Comparison of ENCODE assay signal across 5 cellular contexts in the genomic region with DNA sequence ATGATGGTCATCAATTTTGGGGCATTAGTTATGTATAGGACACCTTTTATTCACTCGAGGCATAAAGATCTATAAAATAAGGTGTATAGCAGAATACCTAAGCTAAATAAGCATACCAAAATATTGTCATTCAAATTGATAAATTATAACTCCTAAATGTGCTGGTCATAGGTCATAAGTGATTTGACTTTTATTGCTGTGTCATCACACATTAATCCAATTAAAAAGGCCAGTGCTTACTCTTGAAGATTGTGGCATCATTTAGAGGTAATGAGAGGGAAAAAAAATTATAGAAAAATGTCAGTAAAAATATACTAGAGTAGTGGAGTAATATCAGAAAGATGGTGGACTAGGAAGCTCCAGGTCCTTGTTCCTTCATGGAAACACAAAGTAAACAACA.
"Had no signal": no experiment of that assay in that cellular context is flagged by ENCODE, and none has a peak within 500 bp of the region (broad histone marks: within the 10 kb centered on the region; RNA-seq: fewer than 3 reads in every experiment).

No MANE protein-coding gene starts in this region.

- H3K9ac ChIP-seq: KMS-11 had no signal

- H3K4me2 ChIP-seq: KMS-11 had no signal

- ATAC-seq: K562 had no signal

- DNase-seq: KG1 had no signal

- H3K4me3 ChIP-seq: K562 had no signal

- H3K27ac ChIP-seq: HL-60, KMS-11 had no signal

- FAIRE-seq: HTR-8/SVneo, K562 had no signal
